20 cellular contexts compared by ENCODE assay signal in genomic region chr9:36749461-36749860, GRCh38.
"Had no signal": no experiment of that assay in that cellular context is flagged by ENCODE, and none has a peak within 500 bp of the region (broad histone marks: within the 10 kb centered on the region; RNA-seq: fewer than 3 reads in every experiment).

No MANE protein-coding gene starts in this region.

- H3K36me3 Mint-ChIP-seq: activated CD8-positive, alpha-beta memory T cell treated with anti-CD3 and anti-CD28 coated beads, Interleukin-2, amount 10 ng/mL, durations not matched to agents 7 days and 5 days; activated naive CD4-positive, alpha-beta T cell treated with anti-CD3 and anti-CD28 coated beads, Interleukin-2, amount 10 ng/mL, durations not matched to agents 7 days and 5 days; immature natural killer cell; natural killer cell; stimulated activated memory B cell treated with anti-CD40 and anti-IgM and Interleukin-4, amounts not matched to agents 10 μg/mL and 1 μg/mL and 100 μg/mL, for 72 hours had no signal

- H3K27ac Mint-ChIP-seq: activated CD4-positive, alpha-beta T cell treated with anti-CD3 and anti-CD28 coated beads, Interleukin-2, amount 10 ng/mL, durations not matched to agents 7 days and 5 days; activated CD8-positive, alpha-beta memory T cell treated with anti-CD3 and anti-CD28 coated beads, Interleukin-2, amount 10 ng/mL, durations not matched to agents 7 days and 5 days; activated CD8-positive, alpha-beta T cell treated with anti-CD3 and anti-CD28 coated beads for 36 hours; activated naive CD4-positive, alpha-beta T cell treated with anti-CD3 and anti-CD28 coated beads, Interleukin-2, amount 10 ng/mL, durations not matched to agents 7 days and 5 days; immature natural killer cell; natural killer cell; progenitor cell of endocrine pancreas; stimulated activated memory B cell treated with anti-CD40 and anti-IgM and Interleukin-4, amounts not matched to agents 10 μg/mL and 1 μg/mL and 100 μg/mL, for 72 hours had no signal

- ATAC-seq: activated CD8-positive, alpha-beta memory T cell treated with anti-CD3 and anti-CD28 coated beads, Interleukin-2, amount 10 ng/mL, durations not matched to agents 7 days and 5 days; activated CD8-positive, alpha-beta T cell treated with anti-CD3 and anti-CD28 coated beads for 36 hours; left lung; natural killer cell; stimulated activated memory B cell treated with anti-CD40 and anti-IgM and Interleukin-4, amounts not matched to agents 10 μg/mL and 1 μg/mL and 100 μg/mL, for 72 hours had no signal

- DNase-seq: activated CD4-positive, alpha-beta T cell treated with anti-CD3 and anti-CD28 coated beads, Interleukin-2, amount 10 ng/mL, durations not matched to agents 7 days and 5 days; activated CD4-positive, CD25-positive, alpha-beta regulatory T cell treated with anti-CD3 and anti-CD28 coated beads, Interleukin-2, amount 50 U/mL, for 72 hours; activated CD8-positive, alpha-beta memory T cell treated with anti-CD3 and anti-CD28 coated beads, Interleukin-2, amount 10 ng/mL, durations not matched to agents 7 days and 5 days; activated CD8-positive, alpha-beta T cell treated with anti-CD3 and anti-CD28 coated beads for 36 hours; activated effector memory CD4-positive, alpha-beta T cell treated with anti-CD3 and anti-CD28 coated beads, Interleukin-2, amount 50 U/mL, for 16 hours; activated naive CD4-positive, alpha-beta T cell treated with anti-CD3 and anti-CD28 coated beads, Interleukin-2, amount 10 ng/mL, durations not matched to agents 7 days and 5 days; activated T-cell treated with anti-CD3 and anti-CD28 coated beads for 4 hours; cerebellar nuclear complex; glutamatergic neuron; immature natural killer cell; kidney glomerular epithelial cell; left lung; natural killer cell; retina; sigmoid colon; stimulated activated CD4-positive, alpha-beta T cell treated with anti-CD3 and anti-CD28 coated beads, Interleukin-15, amount 100 ng/mL, for 24 hours; trophoblast cell; uterus had no signal

- H3K4me3 Mint-ChIP-seq: activated CD4-positive, alpha-beta T cell treated with anti-CD3 and anti-CD28 coated beads, Interleukin-2, amount 10 ng/mL, durations not matched to agents 7 days and 5 days; activated CD8-positive, alpha-beta memory T cell treated with anti-CD3 and anti-CD28 coated beads, Interleukin-2, amount 10 ng/mL, durations not matched to agents 7 days and 5 days; activated CD8-positive, alpha-beta T cell treated with anti-CD3 and anti-CD28 coated beads for 36 hours; activated naive CD4-positive, alpha-beta T cell treated with anti-CD3 and anti-CD28 coated beads, Interleukin-2, amount 10 ng/mL, durations not matched to agents 7 days and 5 days; immature natural killer cell; natural killer cell; stimulated activated memory B cell treated with anti-CD40 and anti-IgM and Interleukin-4, amounts not matched to agents 10 μg/mL and 1 μg/mL and 100 μg/mL, for 72 hours had no signal

- H3K4me1 Mint-ChIP-seq: activated CD4-positive, alpha-beta T cell treated with anti-CD3 and anti-CD28 coated beads, Interleukin-2, amount 10 ng/mL, durations not matched to agents 7 days and 5 days; activated CD8-positive, alpha-beta memory T cell treated with anti-CD3 and anti-CD28 coated beads, Interleukin-2, amount 10 ng/mL, durations not matched to agents 7 days and 5 days; activated naive CD4-positive, alpha-beta T cell treated with anti-CD3 and anti-CD28 coated beads, Interleukin-2, amount 10 ng/mL, durations not matched to agents 7 days and 5 days; immature natural killer cell had no signal

- H3K9me3 Mint-ChIP-seq: activated CD4-positive, alpha-beta T cell treated with anti-CD3 and anti-CD28 coated beads, Interleukin-2, amount 10 ng/mL, durations not matched to agents 7 days and 5 days; activated CD8-positive, alpha-beta T cell treated with anti-CD3 and anti-CD28 coated beads for 36 hours; activated naive CD4-positive, alpha-beta T cell treated with anti-CD3 and anti-CD28 coated beads, Interleukin-2, amount 10 ng/mL, durations not matched to agents 7 days and 5 days; immature natural killer cell; natural killer cell; stimulated activated memory B cell treated with anti-CD40 and anti-IgM and Interleukin-4, amounts not matched to agents 10 μg/mL and 1 μg/mL and 100 μg/mL, for 72 hours had no signal
